12 cellular contexts compared by ENCODE assay signal in the genomic region with DNA sequence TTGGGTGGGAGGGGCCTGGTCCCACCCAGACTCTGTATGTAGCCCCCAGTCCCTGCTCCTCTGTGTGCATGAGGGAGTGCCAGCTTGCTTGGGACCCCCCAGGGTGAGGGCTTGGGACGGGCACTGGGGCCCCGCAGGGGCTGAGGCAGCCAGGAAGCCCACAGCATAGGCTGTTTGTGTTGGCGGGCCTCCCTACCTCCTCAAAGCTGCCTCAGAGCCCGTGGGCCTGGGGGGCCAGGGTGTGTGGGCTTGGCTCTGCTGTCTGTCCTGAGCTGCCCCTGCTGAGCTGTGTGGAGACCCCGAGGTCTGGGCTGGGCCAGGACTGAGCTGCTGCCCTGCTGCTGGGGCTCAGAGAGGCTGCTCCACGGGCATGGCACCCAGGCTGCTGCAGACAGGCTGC. TPM values are rescaled to one million over a fixed set of nuclear protein-coding genes. Genes with fewer than 3 reads are reported as not detected.
DNase-seq lines count a peak whose midpoint lies in the region; ATAC-seq, FAIRE-seq and TF ChIP-seq lines count a peak whose summit lies in the region.
"Had no signal": no experiment of that assay in that cellular context is flagged by ENCODE, and none has a peak within 500 bp of the region (broad histone marks: within the 10 kb centered on the region; RNA-seq: fewer than 3 reads in every experiment).

No MANE protein-coding gene starts in this region.

- peaks cover 39% of the 10 kb centered on the region for H3K4me1 ChIP-seq in NT2/D1 (ENCODE audit: insufficient read depth, insufficient read length)
- H3K4me1 ChIP-seq in H1 (replicated peaks in 1 of 4; ENCODE audit: control insufficient read depth in 3 of 4, insufficient read depth in 4 of 4, low read length in 3 of 4), result peaks cover 0 to 43% (median 28%) of the 10 kb centered on the region in 4 experiments; a peak in 6 of 7 replicates
- peaks cover 29 to 39% of the 10 kb centered on the region in 2 experiments for H3K4me1 ChIP-seq in trophoblast cell (ENCODE audit: control insufficient read depth in 1 of 2, insufficient read depth in 2 of 2, low read length in 2 of 2)

- H2AFZ ChIP-seq in H1 (ENCODE audit: low read length) (no peak overlapping the region), trophoblast cell (ENCODE audit: insufficient read depth, low read length, poor library complexity) (no peak overlapping the region)

- H3K23me2 ChIP-seq in H1 (ENCODE audit: low read depth, low read length), result peaks cover 32% of the 10 kb centered on the region; the same call in 1 of the 2 replicates

- no peak overlapping the region for H2BK20ac ChIP-seq in H1 (ENCODE audit: low read length)

- peak overlapping the region; percentile 28; the same call in 1 of the 2 replicates for H4K8ac ChIP-seq in H1 (ENCODE audit: extremely low read depth, insufficient read depth, low read length)
- H4K8ac ChIP-seq in trophoblast cell (ENCODE audit: low read depth, low read length), result no peak overlapping the region

- no peak overlapping the region for H4K12ac ChIP-seq in trophoblast cell (ENCODE audit: low read depth, low read length)

- H3K9ac ChIP-seq in NT2/D1 (ENCODE audit: insufficient read length, low read depth) (peak overlapping the region; percentile 83), H1 (replicated peaks in 1 of 4; ENCODE audit: extremely low read depth in 1 of 4, low read depth in 3 of 4, low read length in 3 of 4) (no peak overlapping the region), trophoblast cell (ENCODE audit: low read length) (no peak overlapping the region)

- H3K56ac ChIP-seq in H1 (replicated peaks; ENCODE audit: insufficient read length, low read depth, low read length), result no peak overlapping the region

- H3K4me2 ChIP-seq in H1 (ENCODE audit: insufficient read depth in 1 of 2, low read depth in 2 of 2, low read length in 2 of 2) (peak overlapping the region in 1 of 2 experiments; percentile 87; a peak in 1 of 4 replicates), trophoblast cell (ENCODE audit: low read length) (no peak overlapping the region)

- CTCF ChIA-PET in AG04450 (lab: Charles Lee) (no interaction called here), H1 (lab: Charles Lee; ENCODE audit: partially characterized antibody) (interaction anchor here (0.7 to 6.7 kb wide), 11 partner anchors 11 to 205 kb away, joined by 3 to 74 read pairs (median 4); no protein-coding TSS in a partner anchor)

- H4K91ac ChIP-seq in H1 (replicated peaks; ENCODE audit: insufficient read length, low read length) (peak overlapping the region; percentile 83), trophoblast cell (ENCODE audit: low read depth, low read length) (no peak overlapping the region)

- H2BK12ac ChIP-seq in H1 (ENCODE audit: low read depth, low read length), result no peak overlapping the region
- H2BK12ac ChIP-seq in trophoblast cell (ENCODE audit: low read length), result no peak overlapping the region

- ATAC-seq in left colon (no peak), GM18909 (IDR thresholded peaks at IDR 0.05; ENCODE audit: poor library complexity, unreplicated experiment) (no peak)
- ATAC-seq: activated T-cell treated with anti-CD3 and anti-CD28 coated beads, Interleukin-2, amount 50 U/mL, for 4 hours had no signal

- TF ChIP-seq POLR2A in H1 (IDR thresholded peaks at IDR 0.05; ENCODE audit: control extremely low read depth in 1 of 2, low read depth in 2 of 2, low read length in 2 of 2), result no peak

- H3K79me1 ChIP-seq in H1 (ENCODE audit: low read depth, low read length), result peaks cover 3% of the 10 kb centered on the region; the same call in 1 of the 2 replicates
- H3K79me1 ChIP-seq in trophoblast cell (ENCODE audit: low read length), result peaks cover 13% of the 10 kb centered on the region

- no peak for DNase-seq in AG04450 (ENCODE audit: low read depth, low spot score)
- DNase-seq in NT2/D1 (ENCODE audit: low read depth, low spot score), result no peak
- no peak for DNase-seq in H1 (ENCODE audit: low read depth in 1 of 2, low spot score in 2 of 2)
- no peak for DNase-seq in trophoblast cell
- DNase-seq in left colon, result no peak
- no peak for DNase-seq in activated CD4-positive, alpha-beta T cell treated with anti-CD3 and anti-CD28 coated beads, Interleukin-2, amount 50 U/mL, for 48 hours
- no peak for DNase-seq in islet precursor cell
- DNase-seq: activated T-cell treated with anti-CD3 and anti-CD28 coated beads, Interleukin-2, amount 50 U/mL, for 4 hours; NCI-H510A treated with DMSO at 0.1 percent for 48 hours; SHP77 treated with DMSO at 0.1 percent for 48 hours had no signal

- H3K18ac ChIP-seq in H1 (ENCODE audit: extremely low read depth, low read length) (no peak overlapping the region; the same call in 1 of the 2 replicates), trophoblast cell (ENCODE audit: low read length) (no peak overlapping the region)

- H4K20me1 ChIP-seq in H1 (replicated peaks in 1 of 2; ENCODE audit: control insufficient read depth in 1 of 2, insufficient read depth in 2 of 2, low read length in 2 of 2), result peaks cover 4 to 20% of the 10 kb centered on the region in 2 experiments

- H3K36me3 ChIP-seq in NT2/D1 (ENCODE audit: insufficient read depth, insufficient read length, low read length), result peaks cover 16% of the 10 kb centered on the region
- H3K36me3 ChIP-seq in H1 (ENCODE audit: control insufficient read depth in 2 of 4, insufficient read depth in 4 of 4, low read length in 3 of 4), result no peaks in the 10 kb centered on the region
- peaks cover 3 to 5% of the 10 kb centered on the region in 2 experiments for H3K36me3 ChIP-seq in trophoblast cell (ENCODE audit: control insufficient read depth in 1 of 2, insufficient read depth in 2 of 2, low read length in 2 of 2)

- H3K27ac ChIP-seq in AG04450 (ENCODE audit: low read depth, low read length) (peak overlapping the region; percentile 97), H1 (ENCODE audit: low read depth, low read length) (no peak overlapping the region), trophoblast cell (ENCODE audit: low read depth, low read length) (no peak overlapping the region)

- FAIRE-seq in H1 (lab: Jason Lieb, UNC), result no peak
- FAIRE-seq: frontal cortex had no signal

- H2BK15ac ChIP-seq in H1 (ENCODE audit: low read length), result peak overlapping the region; percentile 18; the same call in 1 of the 2 replicates

- H3K23ac ChIP-seq in H1 (ENCODE audit: insufficient read length), result no peak overlapping the region
- no peak overlapping the region for H3K23ac ChIP-seq in trophoblast cell (ENCODE audit: low read length)

- H3K79me2 ChIP-seq in H1 (ENCODE audit: control insufficient read depth in 1 of 2, insufficient read depth in 2 of 2, low read length in 2 of 2), result peaks cover 0 to 24% of the 10 kb centered on the region in 2 experiments; a peak in 2 of 4 replicates
- peaks cover 10% of the 10 kb centered on the region for H3K79me2 ChIP-seq in trophoblast cell (ENCODE audit: control insufficient read depth, insufficient read depth, low read length, poor library complexity)

- H2BK120ac ChIP-seq in H1 (replicated peaks; ENCODE audit: low read depth, low read length), result no peak overlapping the region
- no peak overlapping the region for H2BK120ac ChIP-seq in trophoblast cell (ENCODE audit: insufficient read depth, low read length, poor library complexity)

- H3K4ac ChIP-seq in H1 (replicated peaks; ENCODE audit: insufficient read length, low read depth, low read length) (no peak overlapping the region), trophoblast cell (ENCODE audit: low read depth, low read length) (no peak overlapping the region)

- no peak overlapping the region for H2AK5ac ChIP-seq in H1 (ENCODE audit: low read depth, low read length)
- peak overlapping the region; percentile 41 for H2AK5ac ChIP-seq in trophoblast cell (ENCODE audit: low read length)

- no peak overlapping the region for H4K5ac ChIP-seq in H1 (ENCODE audit: insufficient read length, low read depth, low read length)

- POLR2A ChIA-PET in AG04450 (lab: Yijun Ruan, JAX) (interaction anchor here (0.8 to 1.6 kb wide), 4 partner anchors 14 to 27 kb away, joined by 4 to 6 read pairs (median 4); a partner anchor contains a TSS), H1 (lab: Charles Lee; ENCODE audit: partially characterized antibody) (interaction anchor here (1.1 to 40.4 kb wide), 6 partner anchors 11 to 174 kb away, joined by 3 to 1917 read pairs (median 3); a partner anchor contains a TSS)

- H2BK5ac ChIP-seq in H1 (ENCODE audit: low read depth, low read length), result peak overlapping the region; percentile 44; the same call in 1 of the 2 replicates
- no peak overlapping the region for H2BK5ac ChIP-seq in trophoblast cell (ENCODE audit: low read depth, low read length, poor library complexity)

- intact Hi-C loops in left colon (cut with DNase I, micrococcal nuclease), result no loop called here

- H3K14ac ChIP-seq in H1 (ENCODE audit: insufficient read length) (no peak overlapping the region), trophoblast cell (ENCODE audit: low read length) (no peak overlapping the region)

- H3K9me3 ChIP-seq in AG04450 (ENCODE audit: control insufficient read depth, insufficient read depth, low read length) (no peaks in the 10 kb centered on the region; the same call in 1 of the 2 replicates), NT2/D1 (ENCODE audit: insufficient read depth, low read length) (no peaks in the 10 kb centered on the region), H1 (ENCODE audit: insufficient read depth in 2 of 2, low read depth in 1 of 2, low read length in 1 of 2) (no peaks in the 10 kb centered on the region), trophoblast cell (ENCODE audit: insufficient read depth, low read depth, low read length) (no peaks in the 10 kb centered on the region)

- TF ChIP-seq CTCF in AG04450 (IDR thresholded peaks at IDR 0.05; ENCODE audit: low read depth, low read length) (no peak), H1 (IDR thresholded peaks at IDR 0.05; ENCODE audit: control extremely low read depth in 1 of 3, insufficient read depth in 1 of 3, low read depth in 1 of 3, low read length in 3 of 3) (no peak)

- H3K4me3 ChIP-seq in AG04450 (ENCODE audit: low read depth, low read length) (peak overlapping the region; percentile 27; the same call in 1 of the 2 replicates), NT2/D1 (ENCODE audit: insufficient read length, low read depth) (no peak overlapping the region), H1 (ENCODE audit: extremely low read depth in 1 of 4, insufficient read depth in 2 of 4, low read depth in 3 of 4, low read length in 4 of 4) (no peak overlapping the region; a peak in 1 of 8 replicates), trophoblast cell (ENCODE audit: low read depth, low read length) (no peak overlapping the region)

- H3K27me3 ChIP-seq in AG04450 (ENCODE audit: control insufficient read depth, insufficient read depth, low read length) (no peaks in the 10 kb centered on the region), NT2/D1 (ENCODE audit: insufficient read depth, insufficient read length) (no peaks in the 10 kb centered on the region), H1 (replicated peaks in 1 of 4; ENCODE audit: control insufficient read depth in 3 of 4, extremely low read depth in 1 of 4, insufficient read depth in 3 of 4, low read length in 3 of 4) (peaks cover 0 to 1% (median 0%) of the 10 kb centered on the region in 4 experiments; a peak in 4 of 7 replicates), trophoblast cell (ENCODE audit: insufficient read depth, low read length) (peaks cover 12% of the 10 kb centered on the region)

- WGBS in H1 (ENCODE audit: extremely low coverage in 1 of 2, insufficient coverage in 1 of 2, insufficient read length in 1 of 2, insufficient replicate concordance in 2 of 2, low coverage in 1 of 2, low lambda C conversion rate in 2 of 2, missing lambda C conversion rate in 1 of 2), 2 experiments, result 89% methylated on average over 4 of the region's 6 CpGs; no CpG with 5 or more reads in 1 of the 2 experiments
- no CpG with 5 or more reads among the region's 6 CpGs for WGBS in trophoblast cell (ENCODE audit: extremely low coverage, insufficient coverage, insufficient read length)

- TF ChIP-seq RAD21 in H1 (IDR thresholded peaks at IDR 0.05 in 1 of 2, conservative IDR thresholded peaks at IDR 0.05 in 1 of 2; ENCODE audit: low read depth in 2 of 2, low read length in 2 of 2), result no peak

- TF ChIP-seq EP300 in H1 (IDR thresholded peaks at IDR 0.05; ENCODE audit: borderline replicate concordance in 1 of 2, low read depth in 2 of 2, low read length in 2 of 2), result no peak

RNA-seq across cellular contexts. Expression of a gene that starts 3.2 kb away (rescaled TPM):
- 92.6 and 134 TPM in 2 replicates for polyA plus RNA-seq in AG04450 (2011; rRNA removed)
- 42.0 and 58.6 TPM in 2 replicates for polyA minus RNA-seq in AG04450 (2011; rRNA and poly(A)+ RNA removed)
- total RNA-seq in H1 (2021; fragmentation: NEBNext Ultra II Directional; extraction: Animal tissue kit (Norgen Biotek cat#: 25700)), result 74.1 and 75.8 TPM in 2 replicates
- polyA plus RNA-seq in H1 (2011; rRNA removed), result 145 and 217 TPM in 2 replicates
- 167 TPM for polyA plus RNA-seq in H1 (2011; cell fraction: cytosol; rRNA removed)
- polyA plus RNA-seq in H1 (2011; cell fraction: nucleus; rRNA removed), result 298 TPM
- 43.0 to 90.8 TPM (median 85.3 TPM) in 4 replicates for polyA plus RNA-seq in H1 (2012, experiment 1 of 2)
- polyA plus RNA-seq in H1 (2012, experiment 2 of 2), result 79.3 TPM
- 88.9 TPM for polyA plus RNA-seq in H1 (2013, experiment 1 of 2)
- 84.1 TPM for polyA plus RNA-seq in H1 (2013, experiment 2 of 2)
- 55.7 and 63.0 TPM in 2 replicates for polyA minus RNA-seq in H1 (2011; rRNA and poly(A)+ RNA removed)
- 58.9 TPM for polyA minus RNA-seq in H1 (2011; cell fraction: cytosol; rRNA and poly(A)+ RNA removed)
- 56.8 TPM for polyA minus RNA-seq in H1 (2011; cell fraction: nucleus; rRNA and poly(A)+ RNA removed)
- 18.2 and 20.5 TPM in 2 replicates for polyA plus RNA-seq in trophoblast cell (2013)
- total RNA-seq in left colon, result 10 to 100 TPM; 11.7 to 20.2 TPM

RNA-seq across cellular contexts. Expression of a gene that starts 3.5 kb away (rescaled TPM):
- polyA plus RNA-seq in AG04450 (2011; rRNA removed) (211 and 431 TPM in 2 replicates), H1 (2011; rRNA removed) (140 and 142 TPM in 2 replicates)
- 61.0 and 70.5 TPM in 2 replicates for polyA minus RNA-seq in AG04450 (2011; rRNA and poly(A)+ RNA removed)
- 151 and 167 TPM in 2 replicates for total RNA-seq in H1 (2021; fragmentation: NEBNext Ultra II Directional; extraction: Animal tissue kit (Norgen Biotek cat#: 25700))
- 136 TPM for polyA plus RNA-seq in H1 (2011; cell fraction: cytosol; rRNA removed)
- 416 TPM for polyA plus RNA-seq in H1 (2011; cell fraction: nucleus; rRNA removed)
- 193 to 318 TPM (median 295 TPM) in 4 replicates for polyA plus RNA-seq in H1 (2012, experiment 1 of 2)
- 68.0 TPM for polyA plus RNA-seq in H1 (2012, experiment 2 of 2)
- 240 TPM for polyA plus RNA-seq in H1 (2013, experiment 1 of 2)
- 247 TPM for polyA plus RNA-seq in H1 (2013, experiment 2 of 2)
- polyA minus RNA-seq in H1 (2011; rRNA and poly(A)+ RNA removed), result 72.5 and 95.8 TPM in 2 replicates
- 138 TPM for polyA minus RNA-seq in H1 (2011; cell fraction: cytosol; rRNA and poly(A)+ RNA removed)
- 79.6 TPM for polyA minus RNA-seq in H1 (2011; cell fraction: nucleus; rRNA and poly(A)+ RNA removed)
- 179 and 185 TPM in 2 replicates for polyA plus RNA-seq in trophoblast cell (2013)
- 10 to 100 TPM; 79.4 to 83.1 TPM for total RNA-seq in left colon

RNA-seq across cellular contexts. Expression of a gene that starts 13.1 kb away (rescaled TPM):
- polyA plus RNA-seq in AG04450 (2011; rRNA removed), result 559 and 909 TPM in 2 replicates
- polyA minus RNA-seq in AG04450 (2011; rRNA and poly(A)+ RNA removed), result 366 and 557 TPM in 2 replicates
- 93.4 and 101 TPM in 2 replicates for total RNA-seq in H1 (2021; fragmentation: NEBNext Ultra II Directional; extraction: Animal tissue kit (Norgen Biotek cat#: 25700))
- 212 and 257 TPM in 2 replicates for polyA plus RNA-seq in H1 (2011; rRNA removed)
- polyA plus RNA-seq in H1 (2011; cell fraction: cytosol; rRNA removed), result 196 TPM
- polyA plus RNA-seq in H1 (2011; cell fraction: nucleus; rRNA removed), result 315 TPM
- polyA plus RNA-seq in H1 (2012, experiment 1 of 2), result 85.6 to 141 TPM (median 135 TPM) in 4 replicates
- polyA plus RNA-seq in H1 (2012, experiment 2 of 2), result 137 TPM
- polyA plus RNA-seq in H1 (2013, experiment 1 of 2), result 105 TPM
- 114 TPM for polyA plus RNA-seq in H1 (2013, experiment 2 of 2)
- polyA minus RNA-seq in H1 (2011; rRNA and poly(A)+ RNA removed), result 117 and 123 TPM in 2 replicates
- polyA minus RNA-seq in H1 (2011; cell fraction: cytosol; rRNA and poly(A)+ RNA removed), result 66.3 TPM
- 80.7 TPM for polyA minus RNA-seq in H1 (2011; cell fraction: nucleus; rRNA and poly(A)+ RNA removed)
- 171 and 180 TPM in 2 replicates for polyA plus RNA-seq in trophoblast cell (2013)
- total RNA-seq in left colon, result 100 to 1,000 TPM; 443 to 462 TPM

RNA-seq across cellular contexts. Expression of a gene that starts 18.2 kb away (rescaled TPM):
- polyA plus RNA-seq in AG04450 (2011; rRNA removed), result 0.26 and 0.36 TPM in 2 replicates
- 0.18 TPM in 1 of 2 replicates, not detected in the other for polyA minus RNA-seq in AG04450 (2011; rRNA and poly(A)+ RNA removed)
- 26.4 and 29.3 TPM in 2 replicates for total RNA-seq in H1 (2021; fragmentation: NEBNext Ultra II Directional; extraction: Animal tissue kit (Norgen Biotek cat#: 25700))
- polyA plus RNA-seq in H1 (2011; rRNA removed), result 18.2 and 34.9 TPM in 2 replicates
- polyA plus RNA-seq in H1 (2011; cell fraction: cytosol; rRNA removed), result 27.3 TPM
- 119 TPM for polyA plus RNA-seq in H1 (2011; cell fraction: nucleus; rRNA removed)
- 11.5 to 25.5 TPM (median 19.6 TPM) in 4 replicates for polyA plus RNA-seq in H1 (2012, experiment 1 of 2)
- 13.0 TPM for polyA plus RNA-seq in H1 (2012, experiment 2 of 2)
- polyA plus RNA-seq in H1 (2013, experiment 1 of 2), result 19.0 TPM
- 17.3 TPM for polyA plus RNA-seq in H1 (2013, experiment 2 of 2)
- 2.3 and 2.9 TPM in 2 replicates for polyA minus RNA-seq in H1 (2011; rRNA and poly(A)+ RNA removed)
- polyA minus RNA-seq in H1 (2011; cell fraction: cytosol; rRNA and poly(A)+ RNA removed), result 10.1 TPM
- 19.8 TPM for polyA minus RNA-seq in H1 (2011; cell fraction: nucleus; rRNA and poly(A)+ RNA removed)
- polyA plus RNA-seq in trophoblast cell (2013), result 2.6 and 3.1 TPM in 2 replicates
- 100 to 1,000 TPM; 117 to 122 TPM for total RNA-seq in left colon

RNA-seq across cellular contexts. Expression of a gene that starts 27.2 kb away (rescaled TPM):
- polyA plus RNA-seq in AG04450 (2011; rRNA removed) (17.3 and 29.3 TPM in 2 replicates), H1 (2011; rRNA removed) (30.9 and 63.7 TPM in 2 replicates)
- 31.5 and 47.7 TPM in 2 replicates for polyA minus RNA-seq in AG04450 (2011; rRNA and poly(A)+ RNA removed)
- total RNA-seq in H1 (2021; fragmentation: NEBNext Ultra II Directional; extraction: Animal tissue kit (Norgen Biotek cat#: 25700)), result 62.1 and 62.2 TPM in 2 replicates
- polyA plus RNA-seq in H1 (2011; cell fraction: cytosol; rRNA removed), result 23.5 TPM
- polyA plus RNA-seq in H1 (2011; cell fraction: nucleus; rRNA removed), result 272 TPM
- 27.2 to 66.6 TPM (median 57.4 TPM) in 4 replicates for polyA plus RNA-seq in H1 (2012, experiment 1 of 2)
- polyA plus RNA-seq in H1 (2012, experiment 2 of 2), result 30.4 TPM
- polyA plus RNA-seq in H1 (2013, experiment 1 of 2), result 53.9 TPM
- polyA plus RNA-seq in H1 (2013, experiment 2 of 2), result 50.2 TPM
- 20.4 and 30.0 TPM in 2 replicates for polyA minus RNA-seq in H1 (2011; rRNA and poly(A)+ RNA removed)
- 34.8 TPM for polyA minus RNA-seq in H1 (2011; cell fraction: cytosol; rRNA and poly(A)+ RNA removed)
- 76.6 TPM for polyA minus RNA-seq in H1 (2011; cell fraction: nucleus; rRNA and poly(A)+ RNA removed)
- 56.3 and 56.7 TPM in 2 replicates for polyA plus RNA-seq in trophoblast cell (2013)
- 100 to 1,000 TPM; 161 to 222 TPM for total RNA-seq in left colon
